In genomic region chrX:107716816-107717700, GRCh38 we compare ENCODE assay signal across 8 cellular contexts. TPM values are rescaled to one million over a fixed set of nuclear protein-coding genes. Genes with fewer than 3 reads are reported as not detected.
DNase-seq lines count a peak whose midpoint lies in the region; ATAC-seq and TF ChIP-seq lines count a peak whose summit lies in the region.

No MANE protein-coding gene starts in this region.

- H3K36me3 ChIP-seq in BLaER1 (peaks cover 9% of the 10 kb centered on the region; the same call in 1 of the 2 replicates), neural cell (ENCODE audit: insufficient read depth, low read length) (no peaks in the 10 kb centered on the region), stomach (peaks cover 20 to 30% (median 26%) of the 10 kb centered on the region in 4 donors)

- H3F3A ChIP-seq in neural cell (ENCODE audit: insufficient read depth, low read length, poor library complexity, severe bottlenecking), result no peaks in the 10 kb centered on the region

- H3K79me2 ChIP-seq in neural cell (replicated peaks; ENCODE audit: insufficient read depth, low read length), result no peaks in the 10 kb centered on the region

- H3K27me3 ChIP-seq in BLaER1 (peaks cover 87% of the 10 kb centered on the region), neural cell (ENCODE audit: insufficient read depth, low read depth, low read length) (no peaks in the 10 kb centered on the region), stomach (peaks cover 0 to 10% (median 0%) of the 10 kb centered on the region in 3 donors)

- H4K20me1 ChIP-seq in BLaER1 (peaks cover 43% of the 10 kb centered on the region), neural cell (ENCODE audit: insufficient read depth) (no peaks in the 10 kb centered on the region)

- WGBS in stomach, 5 donors, result 6 to 39% (median 17%) methylated on average over 20 to 29 of the region's 29 CpGs

- no peak for TF ChIP-seq EP300 in neural cell (conservative IDR thresholded peaks at IDR 0.05; ENCODE audit: poor library complexity, severe bottlenecking)
- TF ChIP-seq EP300 in stomach (IDR thresholded peaks at IDR 0.05), result peak; percentile 86

- H3K9me3 ChIP-seq in BLaER1 (no peaks in the 10 kb centered on the region), neural cell (ENCODE audit: low read length) (no peaks in the 10 kb centered on the region), stomach (no peaks in the 10 kb centered on the region)

- TF ChIP-seq RAD21 in neural cell (conservative IDR thresholded peaks at IDR 0.05), result no peak

- H3K4me2 ChIP-seq in BLaER1 (peak overlapping the region; percentile 83), neural cell (ENCODE audit: low read length) (no peak overlapping the region)

- intact Hi-C loops in stomach (cut with DNase I; ENCODE audit: low total_unique reads), result no loop called here

- peak overlapping the region; percentile 77 for H3K9ac ChIP-seq in BLaER1
- peak overlapping the region; percentile 74 for H3K9ac ChIP-seq in neural cell (ENCODE audit: low read length)

- H3K4me3 ChIP-seq in BLaER1 (peak overlapping the region; percentile 71), fibroblast of the aortic adventitia (ENCODE audit: low read depth, low read length) (peak overlapping the region; percentile 71), neural cell (ENCODE audit: low read length) (peak overlapping the region; percentile 72), stomach (peak overlapping the region; percentile 64 to 76 (median 70))

- DNase-seq in RPMI8226 (peak; percentile 88), fibroblast of the aortic adventitia (ENCODE audit: low read depth) (peak; percentile 75), stomach (peak; percentile 90)
- peak; percentile 81 for DNase-seq in activated effector memory CD4-positive, alpha-beta T cell treated with Interleukin-2 at 50 U/mL for 16 hours

- TF ChIP-seq POLR2A in stomach (IDR thresholded peaks at IDR 0.05), result peak in 2 of 4 donors; percentile 98

- H2AFZ ChIP-seq in neural cell (ENCODE audit: low read depth, low read length), result peak overlapping the region; percentile 40

- H3K4me1 ChIP-seq in BLaER1, result peaks cover 45% of the 10 kb centered on the region
- H3K4me1 ChIP-seq in stomach, result peaks cover 11 to 57% (median 31%) of the 10 kb centered on the region in 4 donors

- TF ChIP-seq CTCF in fibroblast of the aortic adventitia (IDR thresholded peaks at IDR 0.05; ENCODE audit: insufficient read depth, low read length) (no peak), neural cell (IDR thresholded peaks at IDR 0.05; ENCODE audit: poor library complexity, severe bottlenecking) (no peak), stomach (IDR thresholded peaks at IDR 0.05) (peak in 1 of 7 experiments; percentile 7)

- H3K9me2 ChIP-seq in neural cell (ENCODE audit: insufficient read depth, low read length), result no peaks in the 10 kb centered on the region

- ATAC-seq in GM19043 (IDR thresholded peaks at IDR 0.05; ENCODE audit: low read depth, unreplicated experiment) (peak; percentile 69), HG03280 (IDR thresholded peaks at IDR 0.05; ENCODE audit: unreplicated experiment) (peak; percentile 61)

- H3K27ac ChIP-seq in BLaER1, result peak overlapping the region; percentile 85
- H3K27ac ChIP-seq in neural cell (ENCODE audit: low read length), result peak overlapping the region; percentile 12
- peak overlapping the region; percentile 91 to 97 (median 96) for H3K27ac ChIP-seq in stomach

TF ChIP-seq in neural cell, 6 proteins besides CTCF, POLR2A, EP300 and RAD21:
- TF ChIP-seq REST (IDR thresholded peaks at IDR 0.05; ENCODE audit: borderline replicate concordance), result no peak
- TF ChIP-seq TAF1 (IDR thresholded peaks at IDR 0.05; ENCODE audit: low read depth), result peak; percentile 14
- peak; percentile 13 for TF ChIP-seq POLR2AphosphoS5 (IDR thresholded peaks at IDR 0.05)

RNA-seq across cellular contexts. Expression of gene TSC22D3, which starts 58.5 kb away (rescaled TPM):
- total RNA-seq in fibroblast of the aortic adventitia (ENCODE audit: low replicate concordance), result 13.3 and 45.9 TPM in 2 replicates
- polyA plus RNA-seq in neural cell, result 96.8 and 115 TPM in 2 replicates
- polyA minus RNA-seq in neural cell, result 49.7 and 53.1 TPM in 2 replicates
- total RNA-seq in stomach, result 100 to 1,000 TPM; 303 to 906 (median 347) TPM
- 100 to 1,000 TPM; 198 to 358 (median 292) TPM for polyA plus RNA-seq in stomach

Comparison
In these comparisons a context has a peak if more than half of its experiments do, and no peak if none do; other contexts are left out.
1. Peak in every context shown above with its lines: DNase-seq, ATAC-seq, H3K4me3 ChIP-seq and H3K27ac ChIP-seq.
2. H3K27ac ChIP-seq: peak in every context shown above with its lines; median percentile 96 in stomach; 85 in BLaER1; 12 in neural cell.